In the genomic region with DNA sequence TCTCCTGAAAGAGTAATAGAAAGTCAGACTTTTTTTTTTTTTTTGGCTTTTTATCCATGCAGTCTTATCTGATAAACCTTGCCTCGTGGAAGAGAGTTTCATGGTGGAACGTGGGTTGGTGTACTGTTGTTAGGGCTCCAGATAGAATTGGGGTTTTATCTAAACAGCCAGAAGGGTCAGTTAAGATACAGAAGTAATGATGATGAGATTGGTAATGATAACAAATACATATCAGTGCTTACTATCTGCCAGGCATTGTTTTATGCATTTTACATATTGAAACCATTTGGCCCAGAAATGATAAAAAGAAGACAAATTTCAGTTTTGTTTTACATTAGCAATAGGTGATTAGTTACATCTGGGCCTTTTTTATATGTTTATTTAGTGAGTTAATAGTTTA, we compare ENCODE assay signal across 1 cellular context.
TF ChIP-seq lines count a peak whose summit lies in the region.

No MANE protein-coding gene starts in this region.

TF ChIP-seq in HCT116, 20 proteins besides CTCF, POLR2A, EP300 and RAD21 (continued from another document):
- TF ChIP-seq, protein P1, sequence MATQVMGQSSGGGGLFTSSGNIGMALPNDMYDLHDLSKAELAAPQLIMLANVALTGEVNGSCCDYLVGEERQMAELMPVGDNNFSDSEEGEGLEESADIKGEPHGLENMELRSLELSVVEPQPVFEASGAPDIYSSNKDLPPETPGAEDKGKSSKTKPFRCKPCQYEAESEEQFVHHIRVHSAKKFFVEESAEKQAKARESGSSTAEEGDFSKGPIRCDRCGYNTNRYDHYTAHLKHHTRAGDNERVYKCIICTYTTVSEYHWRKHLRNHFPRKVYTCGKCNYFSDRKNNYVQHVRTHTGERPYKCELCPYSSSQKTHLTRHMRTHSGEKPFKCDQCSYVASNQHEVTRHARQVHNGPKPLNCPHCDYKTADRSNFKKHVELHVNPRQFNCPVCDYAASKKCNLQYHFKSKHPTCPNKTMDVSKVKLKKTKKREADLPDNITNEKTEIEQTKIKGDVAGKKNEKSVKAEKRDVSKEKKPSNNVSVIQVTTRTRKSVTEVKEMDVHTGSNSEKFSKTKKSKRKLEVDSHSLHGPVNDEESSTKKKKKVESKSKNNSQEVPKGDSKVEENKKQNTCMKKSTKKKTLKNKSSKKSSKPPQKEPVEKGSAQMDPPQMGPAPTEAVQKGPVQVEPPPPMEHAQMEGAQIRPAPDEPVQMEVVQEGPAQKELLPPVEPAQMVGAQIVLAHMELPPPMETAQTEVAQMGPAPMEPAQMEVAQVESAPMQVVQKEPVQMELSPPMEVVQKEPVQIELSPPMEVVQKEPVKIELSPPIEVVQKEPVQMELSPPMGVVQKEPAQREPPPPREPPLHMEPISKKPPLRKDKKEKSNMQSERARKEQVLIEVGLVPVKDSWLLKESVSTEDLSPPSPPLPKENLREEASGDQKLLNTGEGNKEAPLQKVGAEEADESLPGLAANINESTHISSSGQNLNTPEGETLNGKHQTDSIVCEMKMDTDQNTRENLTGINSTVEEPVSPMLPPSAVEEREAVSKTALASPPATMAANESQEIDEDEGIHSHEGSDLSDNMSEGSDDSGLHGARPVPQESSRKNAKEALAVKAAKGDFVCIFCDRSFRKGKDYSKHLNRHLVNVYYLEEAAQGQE (IDR thresholded peaks at IDR 0.05; ENCODE audit: low read depth) = no peak
- no peak for TF ChIP-seq ZFX (IDR thresholded peaks at IDR 0.05)
- no peak for TF ChIP-seq SIN3A (IDR thresholded peaks at IDR 0.05; ENCODE audit: low read depth)
- no peak for TF ChIP-seq YY1 (IDR thresholded peaks at IDR 0.05; ENCODE audit: extremely low read depth, insufficient replicate concordance, low read depth, low read length)
- no peak for TF ChIP-seq SP1 (IDR thresholded peaks at IDR 0.05; ENCODE audit: low read depth)
